Comparison of ENCODE assay signal across 27 cellular contexts in the genomic region with DNA sequence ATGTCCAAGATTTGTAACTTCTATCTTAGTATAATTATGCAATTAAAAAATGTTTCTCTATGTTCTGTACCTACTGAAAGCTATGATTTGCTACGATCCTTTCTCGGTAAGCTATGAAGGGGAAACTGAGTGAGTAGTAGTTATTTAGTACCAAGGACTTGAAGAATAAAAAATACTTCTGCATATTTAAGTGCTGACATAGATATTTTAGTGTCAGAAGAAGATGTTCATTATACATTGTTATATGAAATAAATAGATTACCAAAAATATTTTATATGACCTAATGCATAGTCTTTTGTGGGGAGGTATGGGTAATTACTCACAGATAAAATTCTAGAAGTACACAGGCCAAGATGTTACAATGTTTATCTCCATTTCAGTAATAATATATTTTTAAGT.
"Had no signal": no experiment of that assay in that cellular context is flagged by ENCODE, and none has a peak within 500 bp of the region (broad histone marks: within the 10 kb centered on the region; RNA-seq: fewer than 3 reads in every experiment).

No MANE protein-coding gene starts in this region.

- H3K4me1 ChIP-seq: neural progenitor cell, parathyroid adenoma, psoas muscle, spleen, thyroid gland, tibial nerve, upper lobe of left lung, vagina had no signal

- DNase-seq: naive thymus-derived CD4-positive, alpha-beta T cell; natural killer cell; occipital lobe; ovary; posterior cingulate gyrus; psoas muscle; right cardiac atrium; spleen; stimulated activated CD4-positive, alpha-beta T cell treated with anti-CD3 and anti-CD28 coated beads, Interleukin-12 subunit alpha, Interleukin-12 subunit beta, amount 100 ng/mL, for 4 hours; stimulated activated CD4-positive, alpha-beta T cell treated with anti-CD3 and anti-CD28 coated beads, Interleukin-1b, Interleukin-23, amount 100 ng/mL, for 48 hours; stimulated activated CD4-positive, alpha-beta T cell treated with anti-CD3 and anti-CD28 coated beads, Interleukin-4, amount 100 ng/mL, for 1 hour; stimulated activated naive B cell treated with anti-CD40 and anti-IgM and Interleukin-4, amounts not matched to agents 10 μg/mL and 1 μg/mL and 100 μg/mL, for 72 hours; stimulated activated naive CD4-positive, alpha-beta T cell treated with Interleukin-2 at 50 U/mL for 16 hours; thyroid gland; trophoblast cell; upper lobe of left lung had no signal

- ATAC-seq: naive thymus-derived CD4-positive, alpha-beta T cell; natural killer cell; psoas muscle; right cardiac atrium; sciatic nerve; stimulated activated effector memory CD8-positive, alpha-beta T cell treated with anti-CD3 and anti-CD28 coated beads, Interleukin-12 subunit alpha, Interleukin-12 subunit beta, amount 100 ng/mL, for 72 hours; stimulated activated naive B cell treated with anti-CD40 and anti-IgM and Interleukin-4, amounts not matched to agents 10 μg/mL and 1 μg/mL and 100 μg/mL, for 72 hours had no signal

- H3K27ac ChIP-seq: neural progenitor cell, ovary, parathyroid adenoma, psoas muscle, skin epidermis, spleen, thoracic aorta, thyroid gland, tibial nerve, upper lobe of left lung, vagina had no signal

- H3K27me3 ChIP-seq: neural progenitor cell, ovary, spleen, stomach, thyroid gland, tibial nerve, upper lobe of left lung, vagina had no signal

- H3K4me3 ChIP-seq: neural progenitor cell, ovary, psoas muscle, skin epidermis, smooth muscle cell, spleen, stomach, thoracic aorta, thyroid gland, tibial nerve, upper lobe of left lung, vagina had no signal

- H3K4me2 ChIP-seq: neural progenitor cell, smooth muscle cell had no signal

- H3K79me2 ChIP-seq: parathyroid adenoma had no signal

- H2AFZ ChIP-seq: neural progenitor cell, parathyroid adenoma had no signal

- H3K9me3 ChIP-seq: ovary, psoas muscle, stomach, thoracic aorta, thyroid gland, upper lobe of left lung, vagina had no signal

- FAIRE-seq: urothelium cell line had no signal

- H3K9ac ChIP-seq: neural progenitor cell, parathyroid adenoma had no signal

- H3K36me3 ChIP-seq: neural progenitor cell, ovary, spleen, stomach, thoracic aorta, thyroid gland, tibial nerve, upper lobe of left lung, vagina had no signal
